In the genomic region with DNA sequence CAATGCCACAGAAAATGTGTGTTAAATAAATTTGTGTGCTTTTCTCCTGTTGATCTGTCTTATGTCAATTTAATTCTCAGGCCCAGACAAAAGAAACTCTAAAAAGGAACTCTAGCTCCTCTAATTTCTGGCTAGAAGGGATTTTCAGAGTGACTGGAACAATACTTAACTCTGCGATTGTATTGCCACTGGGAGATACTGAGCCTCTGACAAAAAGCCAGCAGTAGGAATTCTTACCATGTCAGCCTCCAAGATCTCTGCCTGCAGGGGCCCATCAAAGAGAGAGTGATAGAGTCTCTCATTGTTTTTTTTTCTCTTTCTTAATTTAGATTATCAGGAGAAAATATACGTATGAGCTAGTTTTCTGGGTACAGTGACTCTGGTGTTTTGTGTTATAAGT, we compare ENCODE assay signal across 1 cellular context.
TF ChIP-seq lines count a peak whose summit lies in the region.

No MANE protein-coding gene starts in this region.

TF ChIP-seq in GM23338, 12 proteins besides CTCF, POLR2A, EP300 and RAD21 (continued from another document):
- TF ChIP-seq EZH2 (IDR thresholded peaks at IDR 0.05; ENCODE audit: low read depth, unreplicated experiment): no peak
- no peak for TF ChIP-seq ZNF462 (CRISPR knock-in tag; IDR thresholded peaks at IDR 0.05)
- TF ChIP-seq JUNB (IDR thresholded peaks at IDR 0.05; ENCODE audit: unreplicated experiment): no peak
- TF ChIP-seq STAT1 (IDR thresholded peaks at IDR 0.05; ENCODE audit: unreplicated experiment): no peak
- no peak for TF ChIP-seq ZNF114 (CRISPR knock-in tag; IDR thresholded peaks at IDR 0.05)
- TF ChIP-seq CREB1 (CRISPR knock-in tag; IDR thresholded peaks at IDR 0.05; ENCODE audit: low read depth): no peak
